Comparison of ENCODE assay signal across 21 cellular contexts in genomic region chr1:229180161-229180560, GRCh38.
"Had no signal": no experiment of that assay in that cellular context is flagged by ENCODE, and none has a peak within 500 bp of the region (broad histone marks: within the 10 kb centered on the region; RNA-seq: fewer than 3 reads in every experiment).

No MANE protein-coding gene starts in this region.

- H3K4me1 ChIP-seq: esophagus muscularis mucosa, gastrocnemius medialis, psoas muscle, spleen had no signal

- H3K4me3 ChIP-seq: esophagus muscularis mucosa, gastrocnemius medialis, lung, psoas muscle, spleen, testis had no signal

- H3K27me3 ChIP-seq: esophagus muscularis mucosa, gastrocnemius medialis, spleen, testis had no signal

- ATAC-seq: effector memory CD8-positive, alpha-beta T cell; gastrocnemius medialis; left colon; left ventricle myocardium superior; psoas muscle; sciatic nerve; stimulated activated naive B cell treated with anti-CD40 and anti-IgM and Interleukin-4, amounts not matched to agents 10 μg/mL and 1 μg/mL and 100 μg/mL, for 72 hours; stimulated activated naive CD8-positive, alpha-beta T cell treated with anti-CD3 and anti-CD28 coated beads, Interleukin-15, amount 100 ng/mL, for 72 hours had no signal

- H3K27ac ChIP-seq: epithelial cell of prostate, esophagus muscularis mucosa, gastrocnemius medialis, psoas muscle, spleen, testis had no signal

- DNase-seq: effector memory CD8-positive, alpha-beta T cell; gastrocnemius medialis; glutamatergic neuron; left colon; left ventricle myocardium superior; mesenchymal stem cell; naive B cell; occipital lobe; psoas muscle; retina; spleen; stimulated activated CD4-positive, alpha-beta T cell treated with anti-CD3 and anti-CD28 coated beads, Interleukin-15, amount 100 ng/mL, for 24 hours; stimulated activated CD4-positive, alpha-beta T cell treated with anti-CD3 and anti-CD28 coated beads, Interleukin-1b, Interleukin-23, amount 100 ng/mL, for 48 hours; stimulated activated CD4-positive, alpha-beta T cell treated with anti-CD3 and anti-CD28 coated beads, Interleukin-4, amount 100 ng/mL, for 4 hours; stimulated activated naive B cell treated with anti-CD40 and anti-IgM and Interleukin-4, amounts not matched to agents 10 μg/mL and 1 μg/mL and 100 μg/mL, for 72 hours; stimulated activated naive CD8-positive, alpha-beta T cell treated with anti-CD3 and anti-CD28 coated beads, Interleukin-15, amount 100 ng/mL, for 72 hours; testis had no signal

- H3K36me3 ChIP-seq: esophagus muscularis mucosa, gastrocnemius medialis, spleen had no signal

- H3K9me3 ChIP-seq: esophagus muscularis mucosa, gastrocnemius medialis, psoas muscle, spleen, testis had no signal
